Comparison of ENCODE assay signal across 1 cellular context in genomic region chr1:15145327-15145726, GRCh38.
TF ChIP-seq lines count a peak whose summit lies in the region.

No MANE protein-coding gene starts in this region.

TF ChIP-seq in HepG2, 621 proteins besides CTCF, POLR2A, EP300 and RAD21 (continued from another document and continues in another):
- no peak for TF ChIP-seq ZNF407 (CRISPR knock-in tag; IDR thresholded peaks at IDR 0.05; ENCODE audit: not compliant biosample characterization)
- no peak for TF ChIP-seq PHF20 (CRISPR knock-in tag; IDR thresholded peaks at IDR 0.05)
- no peak for TF ChIP-seq ZNF879 (CRISPR knock-in tag; IDR thresholded peaks at IDR 0.05)
- no peak for TF ChIP-seq KDM2A (CRISPR knock-in tag; IDR thresholded peaks at IDR 0.05; ENCODE audit: borderline replicate concordance, low read depth)
- no peak for TF ChIP-seq SMARCE1 (IDR thresholded peaks at IDR 0.05; ENCODE audit: borderline replicate concordance)
- TF ChIP-seq MTF1 (CRISPR knock-in tag; IDR thresholded peaks at IDR 0.05) = no peak
- peak; percentile 95 for TF ChIP-seq SAP130 (CRISPR knock-in tag; IDR thresholded peaks at IDR 0.05; ENCODE audit: low read depth)
- no peak for TF ChIP-seq HIVEP1 (CRISPR knock-in tag; IDR thresholded peaks at IDR 0.05)
- no peak for TF ChIP-seq HHEX (CRISPR knock-in tag; IDR thresholded peaks at IDR 0.05)
- TF ChIP-seq RXRA (CRISPR knock-in tag; IDR thresholded peaks at IDR 0.05) = peak; percentile 81; the same call in 1 of the 2 replicates
- no peak for TF ChIP-seq ZNF124 (CRISPR knock-in tag; IDR thresholded peaks at IDR 0.05)
- TF ChIP-seq ZC3H13 (CRISPR knock-in tag; IDR thresholded peaks at IDR 0.05) = peak; percentile 62; the same call in 1 of the 2 replicates
- TF ChIP-seq HNRNPLL (IDR thresholded peaks at IDR 0.05; ENCODE audit: low read depth, low read length, poor library complexity, severe bottlenecking) = no peak
- TF ChIP-seq FOXC1 (CRISPR knock-in tag; IDR thresholded peaks at IDR 0.05; ENCODE audit: borderline replicate concordance) = no peak
- TF ChIP-seq ZUFSP (CRISPR knock-in tag; IDR thresholded peaks at IDR 0.05; ENCODE audit: borderline replicate concordance) = no peak
- TF ChIP-seq HDAC2 (CRISPR knock-in tag; IDR thresholded peaks at IDR 0.05) = peak; percentile 96
- TF ChIP-seq ZNF563 (CRISPR knock-in tag; IDR thresholded peaks at IDR 0.05) = no peak
- TF ChIP-seq ZNF777 (CRISPR knock-in tag; IDR thresholded peaks at IDR 0.05) = no peak
- TF ChIP-seq, protein P1, sequence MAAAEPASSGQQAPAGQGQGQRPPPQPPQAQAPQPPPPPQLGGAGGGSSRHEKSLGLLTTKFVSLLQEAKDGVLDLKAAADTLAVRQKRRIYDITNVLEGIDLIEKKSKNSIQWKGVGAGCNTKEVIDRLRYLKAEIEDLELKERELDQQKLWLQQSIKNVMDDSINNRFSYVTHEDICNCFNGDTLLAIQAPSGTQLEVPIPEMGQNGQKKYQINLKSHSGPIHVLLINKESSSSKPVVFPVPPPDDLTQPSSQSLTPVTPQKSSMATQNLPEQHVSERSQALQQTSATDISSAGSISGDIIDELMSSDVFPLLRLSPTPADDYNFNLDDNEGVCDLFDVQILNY (CRISPR knock-in tag; conservative IDR thresholded peaks at IDR 0.05) = no peak
- peak; percentile 42; the same call in 1 of the 2 replicates for TF ChIP-seq PBX2 (CRISPR knock-in tag; IDR thresholded peaks at IDR 0.05)
- no peak for TF ChIP-seq PRMT3 (CRISPR knock-in tag; IDR thresholded peaks at IDR 0.05; ENCODE audit: borderline replicate concordance, low read depth)
- TF ChIP-seq NR3C1 (CRISPR knock-in tag; IDR thresholded peaks at IDR 0.05) = no peak
- TF ChIP-seq SMAD9 (CRISPR knock-in tag; IDR thresholded peaks at IDR 0.05) = no peak
- TF ChIP-seq DZIP1 (CRISPR knock-in tag; IDR thresholded peaks at IDR 0.05) = no peak
- no peak for TF ChIP-seq NFIB (CRISPR knock-in tag; IDR thresholded peaks at IDR 0.05; ENCODE audit: borderline replicate concordance)
- no peak for TF ChIP-seq ZNF441 (CRISPR knock-in tag; IDR thresholded peaks at IDR 0.05; ENCODE audit: borderline replicate concordance)
- no peak for TF ChIP-seq ZNF761 (CRISPR knock-in tag; conservative IDR thresholded peaks at IDR 0.05)
- TF ChIP-seq HIC2 (CRISPR knock-in tag; IDR thresholded peaks at IDR 0.05; ENCODE audit: low read depth) = peak; percentile 67; the same call in 1 of the 2 replicates
- TF ChIP-seq EEA1 (CRISPR knock-in tag; IDR thresholded peaks at IDR 0.05; ENCODE audit: borderline replicate concordance) = no peak
- TF ChIP-seq SMARCC2 (IDR thresholded peaks at IDR 0.05) = no peak
- no peak for TF ChIP-seq ZNF597 (CRISPR knock-in tag; IDR thresholded peaks at IDR 0.05)
- TF ChIP-seq AKAP8 (CRISPR knock-in tag; IDR thresholded peaks at IDR 0.05) = peak; percentile 76; the same call in 1 of the 2 replicates
- TF ChIP-seq ZNF33B (CRISPR knock-in tag; IDR thresholded peaks at IDR 0.05) = no peak
- TF ChIP-seq ZNF276 (CRISPR knock-in tag; IDR thresholded peaks at IDR 0.05; ENCODE audit: low read depth) = no peak
- no peak for TF ChIP-seq ZNF282 (IDR thresholded peaks at IDR 0.05; ENCODE audit: partially characterized antibody)
- TF ChIP-seq, protein P2, sequence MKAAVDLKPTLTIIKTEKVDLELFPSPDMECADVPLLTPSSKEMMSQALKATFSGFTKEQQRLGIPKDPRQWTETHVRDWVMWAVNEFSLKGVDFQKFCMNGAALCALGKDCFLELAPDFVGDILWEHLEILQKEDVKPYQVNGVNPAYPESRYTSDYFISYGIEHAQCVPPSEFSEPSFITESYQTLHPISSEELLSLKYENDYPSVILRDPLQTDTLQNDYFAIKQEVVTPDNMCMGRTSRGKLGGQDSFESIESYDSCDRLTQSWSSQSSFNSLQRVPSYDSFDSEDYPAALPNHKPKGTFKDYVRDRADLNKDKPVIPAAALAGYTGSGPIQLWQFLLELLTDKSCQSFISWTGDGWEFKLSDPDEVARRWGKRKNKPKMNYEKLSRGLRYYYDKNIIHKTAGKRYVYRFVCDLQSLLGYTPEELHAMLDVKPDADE (CRISPR knock-in tag; IDR thresholded peaks at IDR 0.05) = no peak
- no peak for TF ChIP-seq FLYWCH1 (CRISPR knock-in tag; IDR thresholded peaks at IDR 0.05)
- TF ChIP-seq ZNF484 (CRISPR knock-in tag; IDR thresholded peaks at IDR 0.05; ENCODE audit: borderline replicate concordance, low read depth) = no peak
- TF ChIP-seq ZNF496 (CRISPR knock-in tag; IDR thresholded peaks at IDR 0.05; ENCODE audit: insufficient replicate concordance) = no peak
- TF ChIP-seq ZNF850 (CRISPR knock-in tag; conservative IDR thresholded peaks at IDR 0.05) = no peak
